In genomic region chr6:21738180-21739094, GRCh38 we compare ENCODE assay signal across 12 cellular contexts.
DNase-seq lines count a peak whose midpoint lies in the region; ATAC-seq and TF ChIP-seq lines count a peak whose summit lies in the region.
"Had no signal": no experiment of that assay in that cellular context is flagged by ENCODE, and none has a peak within 500 bp of the region (broad histone marks: within the 10 kb centered on the region; RNA-seq: fewer than 3 reads in every experiment).

No MANE protein-coding gene starts in this region.

- in situ Hi-C loops in astrocyte of the spinal cord (cut with HindIII; ENCODE audit: low sequenced_read_pairs) = no loop called here

- WGBS in mesodermal cell (ENCODE audit: insufficient coverage in 2 of 2), 2 experiments = 93% methylated on average over 3 of the region's 5 CpGs; no CpG with 5 or more reads in 1 of the 2 experiments

- H3K4me1 ChIP-seq in mesodermal cell (ENCODE audit: control insufficient read depth, insufficient read depth, low read length, poor library complexity, severe bottlenecking) = peaks cover 34% of the 10 kb centered on the region

- H3K36me3 ChIP-seq in mesodermal cell (ENCODE audit: control insufficient read depth, insufficient read depth, low read length) = no peaks in the 10 kb centered on the region

- TF ChIP-seq CTCF in astrocyte of the spinal cord (IDR thresholded peaks at IDR 0.05; ENCODE audit: low read depth, low read length) = no peak

- no peak overlapping the region for H3K4me3 ChIP-seq in astrocyte of the spinal cord (ENCODE audit: low read depth, low read length)
- H3K4me3 ChIP-seq in mesodermal cell (ENCODE audit: extremely low read depth, insufficient read depth, low read length, poor library complexity, severe bottlenecking) = no peak overlapping the region
- H3K4me3 ChIP-seq: GM12878 had no signal

- no peaks in the 10 kb centered on the region for H3K9me3 ChIP-seq in mesodermal cell (ENCODE audit: control insufficient read depth, low read length)

- DNase-seq in DMS79 treated with DMSO at 0.1 percent for 48 hours (lab: John Stamatoyannopoulos, UW) (peak; percentile 90), NCI-H1105 treated with DMSO at 0.1 percent for 48 hours (lab: John Stamatoyannopoulos, UW) (peak; percentile 74), astrocyte of the spinal cord (ENCODE audit: low read depth, low spot score) (peak; percentile 33), NCI-H1436 treated with DMSO at 0.1 percent for 48 hours (lab: John Stamatoyannopoulos, UW) (no peak), cortex of kidney (lab: John Stamatoyannopoulos, UW) (no peak), NOMO-1 treated with dmso at 0.1 percent for 144 hours (lab: John Stamatoyannopoulos, UW; ENCODE audit: unreplicated experiment) (no peak)
- DNase-seq: CD4-positive, CD25-positive, alpha-beta regulatory T cell; erythroblast; stimulated activated CD4-positive, alpha-beta T cell treated with anti-CD3 and anti-CD28 coated beads, Interleukin-4, amount 100 ng/mL, for 24 hours had no signal

- H3K27ac ChIP-seq in mesodermal cell (ENCODE audit: low read depth, low read length, severe bottlenecking) = peak overlapping the region; percentile 2

- no peak for ATAC-seq in HG02852 (IDR thresholded peaks at IDR 0.05; ENCODE audit: unreplicated experiment)

Comparison
In these comparisons a context has a peak if more than half of its experiments do, and no peak if none do; other contexts are left out.
1. DNase-seq: peak in DMS79 treated with DMSO at 0.1 percent for 48 hours (single experiment), NCI-H1105 treated with DMSO at 0.1 percent for 48 hours (single experiment) and astrocyte of the spinal cord (single experiment); none in NCI-H1436 treated with DMSO at 0.1 percent for 48 hours (single experiment), cortex of kidney (single experiment) and NOMO-1 treated with dmso at 0.1 percent for 144 hours (single experiment).